Comparison of ENCODE assay signal across 2 cellular contexts in the genomic region with DNA sequence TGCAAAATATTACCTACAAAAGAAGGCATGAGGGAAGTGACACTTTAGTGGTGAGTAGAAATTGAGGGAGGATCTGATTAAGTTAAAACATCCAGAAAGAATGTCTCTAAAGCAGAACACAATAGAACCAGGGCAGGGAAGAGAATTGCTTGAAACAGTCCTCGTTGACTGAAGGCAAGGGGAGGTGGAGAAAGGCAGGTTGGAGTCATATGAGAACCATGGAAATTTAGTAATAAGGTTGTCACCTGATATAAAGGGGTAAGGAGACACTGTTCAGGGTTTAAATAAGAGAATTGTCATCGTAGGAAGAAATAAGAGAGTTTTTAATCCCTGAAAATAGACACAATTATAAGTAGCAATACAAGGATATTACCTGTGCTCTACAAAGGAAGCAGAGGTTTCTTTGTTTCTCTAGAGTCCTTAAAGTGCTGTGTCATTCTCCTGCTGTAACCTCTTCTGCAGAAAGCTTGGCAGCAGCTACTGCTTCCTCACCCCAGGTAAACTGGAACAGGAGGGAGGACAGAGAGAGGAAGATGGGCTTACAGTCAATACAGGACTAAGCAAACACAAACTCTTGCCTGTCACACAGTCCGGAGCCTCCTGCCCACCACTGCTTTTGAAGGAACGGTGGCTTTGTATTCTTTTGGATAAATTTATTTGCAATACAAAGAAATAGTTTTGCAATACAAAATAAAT.
TF ChIP-seq lines count a peak whose summit lies in the region.

No MANE protein-coding gene starts in this region.

TF ChIP-seq in K562, 482 proteins besides CTCF, POLR2A, EP300 and RAD21:
- TF ChIP-seq CBX2 (IDR thresholded peaks at IDR 0.05; ENCODE audit: insufficient read depth, low read length, poor library complexity, severe bottlenecking): no peak
- TF ChIP-seq RBM25 (IDR thresholded peaks at IDR 0.05; ENCODE audit: low read depth, low read length, severe bottlenecking): no peak
- peak; percentile 38; the same call in 1 of the 2 replicates for TF ChIP-seq NFE2 (IDR thresholded peaks at IDR 0.05; ENCODE audit: low read depth)
- TF ChIP-seq CHD2 (IDR thresholded peaks at IDR 0.05; ENCODE audit: low read depth, low read length): no peak
- TF ChIP-seq REST (CRISPR knock-in tag; IDR thresholded peaks at IDR 0.05; ENCODE audit: low read depth): no peak
TF ChIP-seq in K562: peak in this region for 1.

TF ChIP-seq in liver, 16 proteins besides CTCF, POLR2A, EP300 and RAD21:
- no peak for TF ChIP-seq EGR1 (IDR thresholded peaks at IDR 0.05; ENCODE audit: low read depth in 2 of 2)
- peak; percentile 15 for TF ChIP-seq MAX (IDR thresholded peaks at IDR 0.05)
- no peak for TF ChIP-seq YY1 (IDR thresholded peaks at IDR 0.05)
- peak; percentile 71 to 78 for TF ChIP-seq RXRA (IDR thresholded peaks at IDR 0.05)
- peak in 1 of 2 donors; percentile 23 for TF ChIP-seq HNF4A (conservative IDR thresholded peaks at IDR 0.05)
